17 cellular contexts compared by ENCODE assay signal in the genomic region with DNA sequence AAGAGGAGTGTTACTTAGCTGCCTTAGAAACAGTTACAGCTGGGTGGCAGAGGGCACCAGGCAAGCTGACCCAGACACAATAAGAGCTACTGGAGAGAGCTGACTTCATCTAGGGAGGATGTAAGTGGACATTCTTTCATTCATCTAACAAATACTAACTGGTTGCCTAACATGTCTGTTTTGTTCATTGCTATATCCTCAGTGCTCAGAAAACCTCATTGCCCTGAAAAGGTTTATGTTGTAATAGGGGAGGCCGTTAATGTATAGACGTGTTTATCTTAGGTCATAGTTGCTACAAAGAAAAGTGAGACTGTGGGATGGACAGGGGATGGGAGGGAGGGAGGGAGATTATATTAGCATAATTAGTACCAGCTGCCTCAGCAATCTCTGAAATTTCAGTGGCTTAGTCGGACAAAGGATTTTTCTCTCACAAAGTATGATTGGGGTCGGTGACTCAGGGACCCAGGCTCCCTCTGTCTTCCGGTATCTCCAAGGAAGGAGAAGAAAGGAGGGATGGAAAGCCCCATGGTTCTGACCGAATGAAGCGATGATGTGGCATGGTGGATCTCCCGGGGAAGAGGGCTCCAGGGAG. TPM values are rescaled to one million over a fixed set of nuclear protein-coding genes. Genes with fewer than 3 reads are reported as not detected.
DNase-seq lines count a peak whose midpoint lies in the region; ATAC-seq and TF ChIP-seq lines count a peak whose summit lies in the region.
"Had no signal": no experiment of that assay in that cellular context is flagged by ENCODE, and none has a peak within 500 bp of the region (broad histone marks: within the 10 kb centered on the region; RNA-seq: fewer than 3 reads in every experiment).

No MANE protein-coding gene starts in this region.

- peaks cover 4 to 6% of the 10 kb centered on the region in 2 experiments for H3K36me3 ChIP-seq in SK-N-SH (replicated peaks in 1 of 2; ENCODE audit: control insufficient read depth in 1 of 2, insufficient read depth in 2 of 2, low read length in 1 of 2)
- no peaks in the 10 kb centered on the region for H3K36me3 ChIP-seq in smooth muscle cell (ENCODE audit: low read depth)
- peaks cover 0 to 4% (median 0%) of the 10 kb centered on the region in 4 donors for H3K36me3 ChIP-seq in upper lobe of left lung
- H3K36me3 ChIP-seq: right lobe of liver, suprapubic skin had no signal

- H3K4me1 Mint-ChIP-seq in activated CD4-positive, alpha-beta T cell treated with anti-CD3 and anti-CD28 coated beads for 36 hours: peaks cover 19% of the 10 kb centered on the region

- no peak for TF ChIP-seq CTCF in SK-N-SH (IDR thresholded peaks at IDR 0.05)
- TF ChIP-seq CTCF in fibroblast of villous mesenchyme (IDR thresholded peaks at IDR 0.05; ENCODE audit: insufficient read depth, low read depth, low read length): no peak
- TF ChIP-seq CTCF in smooth muscle cell (IDR thresholded peaks at IDR 0.05; ENCODE audit: borderline replicate concordance, insufficient read depth, poor library complexity, severe bottlenecking): no peak
- TF ChIP-seq CTCF in upper lobe of left lung (IDR thresholded peaks at IDR 0.05): no peak

- no peak for TF ChIP-seq RAD21 in SK-N-SH (IDR thresholded peaks at IDR 0.05; ENCODE audit: low read length)

- peaks cover 8% of the 10 kb centered on the region; the same call in 1 of the 2 replicates for H3K79me2 ChIP-seq in SK-N-SH (ENCODE audit: insufficient read depth)
- H3K79me2 ChIP-seq in smooth muscle cell (ENCODE audit: low read depth): peaks cover 22% of the 10 kb centered on the region

- H3K4me2 ChIP-seq in SK-N-SH (no peak overlapping the region), smooth muscle cell (peak overlapping the region; percentile 82)
- H3K4me2 ChIP-seq: GM23338 had no signal

- H3K4me3 Mint-ChIP-seq in activated CD4-positive, alpha-beta T cell treated with anti-CD3 and anti-CD28 coated beads for 36 hours: no peak overlapping the region
- H3K4me3 Mint-ChIP-seq: GM23338 had no signal

- H3K4me1 ChIP-seq in SK-N-SH (ENCODE audit: control insufficient read depth in 1 of 2, insufficient read depth in 2 of 2, low read depth in 1 of 2, low read length in 1 of 2): peaks cover 14 to 26% of the 10 kb centered on the region in 2 experiments; a peak in 3 of 4 replicates
- H3K4me1 ChIP-seq in smooth muscle cell (ENCODE audit: low read depth): peaks cover 36% of the 10 kb centered on the region
- H3K4me1 ChIP-seq in upper lobe of left lung: peaks cover 14 to 23% (median 17%) of the 10 kb centered on the region in 4 donors

- no peak for TF ChIP-seq POLR2A in upper lobe of left lung (IDR thresholded peaks at IDR 0.05)

- H3K9me2 ChIP-seq in SK-N-SH: no peaks in the 10 kb centered on the region

- no peaks in the 10 kb centered on the region for H3K36me3 Mint-ChIP-seq in activated CD4-positive, alpha-beta T cell treated with anti-CD3 and anti-CD28 coated beads for 36 hours (ENCODE audit: low read depth)

- 0 out of 2 replicates have a peak overlapping the region, but pooled peaks have one; percentile 50 for H2AFZ ChIP-seq in SK-N-SH (ENCODE audit: low read depth)
- H2AFZ ChIP-seq in smooth muscle cell (ENCODE audit: low read depth): peak overlapping the region; percentile 50
- H2AFZ ChIP-seq: GM23338 had no signal

- no peaks in the 10 kb centered on the region for H4K20me1 ChIP-seq in SK-N-SH (ENCODE audit: insufficient read depth)
- peaks cover 15% of the 10 kb centered on the region for H4K20me1 ChIP-seq in smooth muscle cell (ENCODE audit: low read depth)

- H3K9me3 ChIP-seq in SK-N-SH (no peaks in the 10 kb centered on the region), smooth muscle cell (replicated peaks; ENCODE audit: low read depth) (no peaks in the 10 kb centered on the region), upper lobe of left lung (no peaks in the 10 kb centered on the region)
- H3K9me3 ChIP-seq: right lobe of liver, suprapubic skin had no signal

- ATAC-seq in upper lobe of left lung (ENCODE audit: low FRiP score in 2 of 2): no peak
- no peak for ATAC-seq in activated CD4-positive, alpha-beta T cell treated with anti-CD3 and anti-CD28 coated beads for 36 hours
- ATAC-seq: GM12878, GM23338 had no signal

- DNase-seq in GM04503 (ENCODE audit: low read depth): peak; percentile 69
- DNase-seq in SK-N-SH: no peak
- DNase-seq in fibroblast of villous mesenchyme (ENCODE audit: low read depth): peak; percentile 57
- DNase-seq in smooth muscle cell (lab: John Stamatoyannopoulos, UW; ENCODE audit: unreplicated experiment): no peak
- no peak for DNase-seq in posterior vena cava (ENCODE audit: low spot score)
- no peak for DNase-seq in upper lobe of left lung
- DNase-seq in activated CD4-positive, alpha-beta T cell treated with anti-CD3 and anti-CD28 coated beads for 36 hours: no peak
- DNase-seq: activated CD8-positive, alpha-beta memory T cell treated with anti-CD3 and anti-CD28 coated beads, Interleukin-2, amount 50 U/mL, for 4 hours; amygdala; effector memory CD4-positive, alpha-beta T cell; NCI-H1105; NCI-H526 treated with DMSO at 0.1 percent for 48 hours; right lobe of liver had no signal

- POLR2A ChIA-PET in SK-N-SH (lab: Yijun Ruan, JAX): no interaction called here
- POLR2A ChIA-PET in activated CD4-positive, alpha-beta T cell treated with anti-CD3 and anti-CD28 coated beads for 36 hours (lab: Charles Lee): no interaction called here

- intact Hi-C loops in posterior vena cava (cut with DNase I): loop anchor here (5.0 to 10.0 kb wide), 2 partner anchors 330 to 352 kb away; no protein-coding TSS in a partner anchor
- intact Hi-C loops in activated CD4-positive, alpha-beta T cell treated with anti-CD3 and anti-CD28 coated beads for 36 hours (cut with DNase I, micrococcal nuclease): loop anchor here (5.0 to 10.0 kb wide), 3 partner anchors 130 to 202 kb away; no protein-coding TSS in a partner anchor

- WGBS in SK-N-SH (ENCODE audit: low lambda C conversion rate): 55% methylated on average over 8 of the region's 8 CpGs
- WGBS in smooth muscle cell (ENCODE audit: low lambda C conversion rate): 17% methylated on average over 8 of the region's 8 CpGs
- 66 to 82% methylated on average over 8 of the region's 8 CpGs for WGBS in upper lobe of left lung, 2 donors

- no peak for TF ChIP-seq EP300 in SK-N-SH (IDR thresholded peaks at IDR 0.05; ENCODE audit: borderline replicate concordance in 1 of 2, low read depth in 1 of 2, low read length in 1 of 2)
- TF ChIP-seq EP300 in upper lobe of left lung (IDR thresholded peaks at IDR 0.05): no peak

- no peak overlapping the region for H3K4me3 ChIP-seq in SK-N-SH (ENCODE audit: low read depth in 2 of 2, low read length in 1 of 2)
- no peak overlapping the region for H3K4me3 ChIP-seq in fibroblast of villous mesenchyme (ENCODE audit: low read depth, low read length)
- H3K4me3 ChIP-seq in smooth muscle cell: no peak overlapping the region
- no peak overlapping the region for H3K4me3 ChIP-seq in upper lobe of left lung
- H3K4me3 ChIP-seq: GM12878, GM23338, right lobe of liver, suprapubic skin had no signal

- CTCF ChIA-PET in SK-N-SH (lab: Yijun Ruan, JAX): interaction anchor here (0.5 to 1.4 kb wide), 6 partner anchors 10 to 383 kb away, joined by 3 to 11 read pairs (median 4); no protein-coding TSS in a partner anchor
- CTCF ChIA-PET in activated CD4-positive, alpha-beta T cell treated with anti-CD3 and anti-CD28 coated beads for 36 hours (lab: Charles Lee): interaction anchor here (1.4 kb wide), 1 partner anchor 330 kb away, joined by 3 read pairs; no protein-coding TSS in a partner anchor

- H3K27ac ChIP-seq in SK-N-SH (ENCODE audit: low read depth in 2 of 2, low read length in 1 of 2): peak overlapping the region; percentile 16 to 49; a peak in 2 of 4 replicates
- H3K27ac ChIP-seq in smooth muscle cell (ENCODE audit: low read depth): peak overlapping the region; percentile 93
- peak overlapping the region in 1 of 4 donors; percentile 24 for H3K27ac ChIP-seq in upper lobe of left lung
- H3K27ac ChIP-seq: right lobe of liver, suprapubic skin, WERI-Rb-1 had no signal

- H3K27me3 ChIP-seq in SK-N-SH (ENCODE audit: insufficient read depth) (no peaks in the 10 kb centered on the region), smooth muscle cell (ENCODE audit: low read depth) (no peaks in the 10 kb centered on the region), upper lobe of left lung (no peaks in the 10 kb centered on the region)
- H3K27me3 ChIP-seq: right lobe of liver, suprapubic skin had no signal

- H3K27ac Mint-ChIP-seq in activated CD4-positive, alpha-beta T cell treated with anti-CD3 and anti-CD28 coated beads for 36 hours: no peak overlapping the region
- H3K27ac Mint-ChIP-seq: GM23338 had no signal

- H3F3A ChIP-seq in SK-N-SH (replicated peaks; ENCODE audit: insufficient read depth) (no peaks in the 10 kb centered on the region), smooth muscle cell (ENCODE audit: low read depth) (peaks cover 4% of the 10 kb centered on the region)

- H3K9ac ChIP-seq in SK-N-SH: no peak overlapping the region
- peak overlapping the region; percentile 87 for H3K9ac ChIP-seq in smooth muscle cell (ENCODE audit: low read depth)

- H3K9me3 Mint-ChIP-seq in activated CD4-positive, alpha-beta T cell treated with anti-CD3 and anti-CD28 coated beads for 36 hours (ENCODE audit: low read depth): no peaks in the 10 kb centered on the region

- no peaks in the 10 kb centered on the region for H3K27me3 Mint-ChIP-seq in activated CD4-positive, alpha-beta T cell treated with anti-CD3 and anti-CD28 coated beads for 36 hours

TF ChIP-seq in SK-N-SH, 30 proteins besides CTCF, POLR2A, EP300 and RAD21:
- TF ChIP-seq TAF1 (IDR thresholded peaks at IDR 0.05; ENCODE audit: borderline replicate concordance, low read depth, low read length) (no peak), RFX5 (IDR thresholded peaks at IDR 0.05; ENCODE audit: low read length) (no peak), TCF12 (IDR thresholded peaks at IDR 0.05) (peak; percentile 61; the same call in 1 of the 2 replicates)

RNA-seq across cellular contexts. Expression of a gene that starts 2.6 kb away (rescaled TPM):
- polyA plus RNA-seq in SK-N-SH (2012; rRNA removed) (4.3 and 4.6 TPM in 2 replicates), smooth muscle cell (3.5 and 4.7 TPM in 2 replicates)
- 3.4 and 3.9 TPM in 2 replicates for polyA plus RNA-seq in SK-N-SH (2012; cell fraction: cytosol; rRNA removed)
- polyA plus RNA-seq in SK-N-SH (2012; cell fraction: nucleus; rRNA removed): 3.2 and 4.2 TPM in 2 replicates
- total RNA-seq in fibroblast of villous mesenchyme (51.0 and 51.2 TPM in 2 replicates), smooth muscle cell (16.7 and 17.5 TPM in 2 replicates), posterior vena cava (10 to 100 TPM; 50.3 to 55.6 TPM), upper lobe of left lung (10 to 100 TPM; 22.4 to 50.2 (median 43.3) TPM)
- total RNA-seq in activated CD4-positive, alpha-beta T cell treated with anti-CD3 and anti-CD28 coated beads for 36 hours: 1 to 10 TPM; 4.6 to 4.7 TPM

RNA-seq across cellular contexts. Expression of a gene that starts 59.4 kb away (rescaled TPM):
- polyA plus RNA-seq in SK-N-SH (2012; rRNA removed): 3.3 TPM in 2 replicates
- 3.1 TPM in 2 replicates for polyA plus RNA-seq in SK-N-SH (2012; cell fraction: cytosol; rRNA removed)
- polyA plus RNA-seq in SK-N-SH (2012; cell fraction: nucleus; rRNA removed): 3.2 and 4.2 TPM in 2 replicates
- 1.7 and 6.1 TPM in 2 replicates for total RNA-seq in fibroblast of villous mesenchyme
- total RNA-seq in smooth muscle cell: 3.1 and 5.5 TPM in 2 replicates
- polyA plus RNA-seq in smooth muscle cell: 1.5 and 2.3 TPM in 2 replicates
- total RNA-seq in posterior vena cava: 10 to 100 TPM; 25.5 to 27.4 TPM
- total RNA-seq in upper lobe of left lung: 1 to 10 TPM in 2 of 6 donors, under 1 TPM in 2, not detected in 2; 0.44 to 3.3 (median 1.6) TPM
- total RNA-seq in activated CD4-positive, alpha-beta T cell treated with anti-CD3 and anti-CD28 coated beads for 36 hours: not detected
- total RNA-seq: GM12878, GM23338 had no signal
- polyA plus RNA-seq: GM23338 had no signal

Comparison
In these comparisons a context has a peak if more than half of its experiments do, and no peak if none do; other contexts are left out.
1. DNase-seq: peak in GM04503 (single experiment) and fibroblast of villous mesenchyme (single experiment); none in SK-N-SH (single experiment), smooth muscle cell (single experiment), posterior vena cava (single experiment), upper lobe of left lung (0 of 2) and activated CD4-positive, alpha-beta T cell treated with anti-CD3 and anti-CD28 coated beads for 36 hours (single experiment).